In genomic region chr15:89475688-89476087, GRCh38 we compare ENCODE assay signal across 31 cellular contexts. TPM values are rescaled to one million over a fixed set of nuclear protein-coding genes. Genes with fewer than 3 reads are reported as not detected.
DNase-seq lines count a peak whose midpoint lies in the region; FAIRE-seq and TF ChIP-seq lines count a peak whose summit lies in the region.
"Had no signal": no experiment of that assay in that cellular context is flagged by ENCODE, and none has a peak within 500 bp of the region (broad histone marks: within the 10 kb centered on the region; RNA-seq: fewer than 3 reads in every experiment).

No MANE protein-coding gene starts in this region.

- peak; percentile 10 for DNase-seq in DMS79 treated with DMSO at 0.1 percent for 48 hours (lab: John Stamatoyannopoulos, UW)
- no peak for DNase-seq in DMS79 (lab: John Stamatoyannopoulos, UW)
- DNase-seq in A673 (ENCODE audit: low spot score): peak; percentile 42
- peak; percentile 33 for DNase-seq in NCI-H2171 treated with DMSO at 0.1 percent for 48 hours (lab: John Stamatoyannopoulos, UW)
- peak; percentile 40 for DNase-seq in kidney
- no peak for DNase-seq in Ammon's horn (ENCODE audit: low spot score)
- no peak for DNase-seq in D341Med (ENCODE audit: low spot score)
- DNase-seq in NCI-H748 (lab: John Stamatoyannopoulos, UW; ENCODE audit: unreplicated experiment): no peak
- DNase-seq: CD4-positive, alpha-beta T cell; GM23248; H7; KBM-7; MV-4-11; NCI-H1105; NCI-H2029; NCI-H345; NCI-H510A treated with DMSO at 0.1 percent for 48 hours; NCI-H774; SIG-M5; SK-N-SH; SW 1271; T-helper 2 cell had no signal

- CTCF ChIA-PET in A673 (lab: Charles Lee): no interaction called here

- no peaks in the 10 kb centered on the region for H3K27me3 ChIP-seq in A673 (replicated peaks; ENCODE audit: insufficient read depth, low read depth, low read length, poor library complexity)
- H3K27me3 ChIP-seq: BLaER1 treated with 17β-estradiol and CSF1 and Interleukin-3, amounts not matched to agents 10 nM and 100 nM had no signal

- intact Hi-C loops in A673 (cut with micrococcal nuclease; ENCODE audit: unreplicated experiment) (no loop called here), kidney (cut with DNase I) (no loop called here)

- no peak for FAIRE-seq in kidney (lab: Jason Lieb, UNC)
- FAIRE-seq: G401.6, RCC 7860 had no signal

- peak overlapping the region; percentile 73 for H3K27ac ChIP-seq in A673 (ENCODE audit: low read depth, low read length, poor library complexity, severe bottlenecking)
- H3K27ac ChIP-seq in kidney (ENCODE audit: low read depth in 2 of 2, low read length in 2 of 2): no peak overlapping the region
- H3K27ac ChIP-seq: BLaER1 treated with 17β-estradiol and CSF1 and Interleukin-3, amounts not matched to agents 10 nM and 100 nM; GM23248 had no signal

- no peak overlapping the region for H3K4me3 ChIP-seq in A673 (ENCODE audit: low read depth, low read length, poor library complexity, severe bottlenecking)
- no peak overlapping the region for H3K4me3 ChIP-seq in kidney (ENCODE audit: low read length in 2 of 2)
- H3K4me3 ChIP-seq: BLaER1 treated with 17β-estradiol and CSF1 and Interleukin-3, amounts not matched to agents 10 nM and 100 nM; GM23248 had no signal

- TF ChIP-seq CTCF in A673 (conservative IDR thresholded peaks at IDR 0.05; ENCODE audit: low read depth, low read length) (no peak), kidney (IDR thresholded peaks at IDR 0.05; ENCODE audit: borderline replicate concordance, extremely low read depth, insufficient read depth) (no peak)

- H3K9me3 ChIP-seq in A673 (ENCODE audit: low read depth, low read length, poor library complexity, severe bottlenecking): no peaks in the 10 kb centered on the region
- H3K9me3 ChIP-seq in kidney (ENCODE audit: control insufficient read depth in 1 of 2, low read length in 2 of 2): no peaks in the 10 kb centered on the region
- H3K9me3 ChIP-seq: SK-N-SH had no signal

- H3K36me3 ChIP-seq in A673 (ENCODE audit: insufficient read depth, low read length, poor library complexity, severe bottlenecking) (no peaks in the 10 kb centered on the region), kidney (ENCODE audit: control insufficient read depth in 1 of 2, insufficient read depth in 2 of 2, low read length in 2 of 2) (no peaks in the 10 kb centered on the region)
- H3K36me3 ChIP-seq: BLaER1 treated with 17β-estradiol and CSF1 and Interleukin-3, amounts not matched to agents 10 nM and 100 nM had no signal

- H3K4me1 ChIP-seq in A673 (ENCODE audit: insufficient read depth, low read length, poor library complexity, severe bottlenecking) (peaks cover 9% of the 10 kb centered on the region), kidney (ENCODE audit: control insufficient read depth in 1 of 2, insufficient read depth in 1 of 2, low read depth in 1 of 2, low read length in 2 of 2) (no peaks in the 10 kb centered on the region)

- H3K9ac ChIP-seq in kidney (ENCODE audit: low read length in 2 of 2): no peak overlapping the region
- H3K9ac ChIP-seq: BLaER1 treated with 17β-estradiol and CSF1 and Interleukin-3, amounts not matched to agents 10 nM and 100 nM; GM23248; SK-N-SH had no signal

- POLR2A ChIA-PET in A673 (lab: Charles Lee; ENCODE audit: low non-redundant PET): no interaction called here

- no TSS peak for BruUV-seq in A673 (replicated peaks; lab: Mats Ljungman, UMichigan)

RNA-seq across cellular contexts. Expression of gene RHCG, which starts 20.7 kb away (rescaled TPM):
- total RNA-seq in A673 (2021) (1.2 and 1.4 TPM in 2 replicates), kidney (1.5 TPM)
- 373 TPM for polyA plus RNA-seq in kidney (ENCODE audit: insufficient read depth, low read depth, low replicate concordance)
- total RNA-seq: A172; CD4-positive, alpha-beta T cell; Daoy; GM23248; H7; LHCN-M2; MCF 10A; OCI-LY7 had no signal
- polyA plus RNA-seq: AG04450, GM23248, SK-N-SH had no signal

Comparison
In these comparisons a context has a peak if more than half of its experiments do, and no peak if none do; other contexts are left out.
1. DNase-seq: peak in DMS79 treated with DMSO at 0.1 percent for 48 hours (single experiment), A673 (single experiment), NCI-H2171 treated with DMSO at 0.1 percent for 48 hours (single experiment) and kidney (single experiment); none in DMS79 (single experiment), Ammon's horn (single experiment), D341Med (single experiment) and NCI-H748 (single experiment).